24 cellular contexts compared by ENCODE assay signal in the genomic region with DNA sequence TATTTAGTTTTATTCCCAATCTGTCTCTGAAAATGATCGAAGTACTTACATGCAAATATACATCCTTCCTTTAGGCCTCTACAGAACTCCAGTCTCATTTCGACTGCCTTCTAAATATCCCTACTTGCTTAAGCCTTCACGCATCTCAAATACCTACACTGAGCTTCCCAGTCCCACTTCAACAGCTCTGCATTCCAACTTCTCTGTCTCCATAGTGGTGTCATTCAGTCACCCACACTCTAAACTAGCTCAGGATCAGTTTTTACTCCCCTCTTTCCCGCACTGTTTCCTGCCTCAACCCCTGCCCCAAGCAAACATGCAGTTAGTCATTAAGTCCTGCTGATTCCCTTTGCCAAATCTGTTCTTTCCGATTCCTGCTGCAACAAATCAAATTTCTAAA.
"Had no signal": no experiment of that assay in that cellular context is flagged by ENCODE, and none has a peak within 500 bp of the region (broad histone marks: within the 10 kb centered on the region; RNA-seq: fewer than 3 reads in every experiment).

No MANE protein-coding gene starts in this region.

- FAIRE-seq: endothelial cell of umbilical vein, kidney, urothelium cell line had no signal

- H3K4me1 ChIP-seq: foreskin keratinocyte, psoas muscle, right lobe of liver had no signal

- H3K27ac ChIP-seq: coronary artery, foreskin keratinocyte, neutrophil, psoas muscle, right lobe of liver, suprapubic skin had no signal

- H3K27ac Mint-ChIP-seq: endodermal cell; naive thymus-derived CD4-positive, alpha-beta T cell; nephron progenitor cell; type B pancreatic cell had no signal

- H3K27me3 ChIP-seq: foreskin keratinocyte, neutrophil, right lobe of liver, suprapubic skin, thyroid gland had no signal

- DNase-seq: effector CD4-positive, alpha-beta T cell; endodermal cell; erythroblast; foreskin keratinocyte; head of caudate nucleus; kidney; left cardiac atrium; left ventricle myocardium superior; naive thymus-derived CD4-positive, alpha-beta T cell; nephron progenitor cell; psoas muscle; retina; right lobe of liver; stimulated activated CD4-positive, alpha-beta T cell treated with anti-CD3 and anti-CD28 coated beads, Interleukin-4, amount 100 ng/mL, for 1 hour; stimulated activated CD8-positive, alpha-beta memory T cell treated with anti-CD3 and anti-CD28 coated beads, Interleukin-4, amount 100 ng/mL, for 48 hours; stimulated activated naive CD8-positive, alpha-beta T cell treated with anti-CD3 and anti-CD28 coated beads, Interleukin-15, Interleukin-2, amounts not matched to agents 100 U/mL and 50 U/mL, for 24 hours; thyroid gland had no signal

- H3K9me3 ChIP-seq: neutrophil, psoas muscle, right lobe of liver, suprapubic skin, thyroid gland had no signal

- H3K4me3 ChIP-seq: coronary artery, psoas muscle, right lobe of liver, suprapubic skin, thyroid gland had no signal

- H3K36me3 ChIP-seq: neutrophil, right lobe of liver, suprapubic skin, thyroid gland had no signal

- ATAC-seq: foreskin keratinocyte; left cardiac atrium; left ventricle myocardium superior; naive thymus-derived CD4-positive, alpha-beta T cell; psoas muscle; right lobe of liver; stimulated activated naive CD8-positive, alpha-beta T cell treated with anti-CD3 and anti-CD28 coated beads, Interleukin-15, Interleukin-2, amounts not matched to agents 100 U/mL and 50 U/mL, for 24 hours had no signal

- H3K9me3 Mint-ChIP-seq: endodermal cell; naive thymus-derived CD4-positive, alpha-beta T cell; nephron progenitor cell; stimulated activated effector memory CD8-positive, alpha-beta T cell treated with anti-CD3 and anti-CD28 coated beads, Interleukin-12 subunit alpha, Interleukin-12 subunit beta, amount 100 ng/mL, for 72 hours; type B pancreatic cell had no signal

- H3K36me3 Mint-ChIP-seq: stimulated activated effector memory CD8-positive, alpha-beta T cell treated with anti-CD3 and anti-CD28 coated beads, Interleukin-12 subunit alpha, Interleukin-12 subunit beta, amount 100 ng/mL, for 72 hours; type B pancreatic cell had no signal

- H3K4me3 Mint-ChIP-seq: endodermal cell; naive thymus-derived CD4-positive, alpha-beta T cell; nephron progenitor cell; stimulated activated effector memory CD8-positive, alpha-beta T cell treated with anti-CD3 and anti-CD28 coated beads, Interleukin-12 subunit alpha, Interleukin-12 subunit beta, amount 100 ng/mL, for 72 hours; type B pancreatic cell had no signal
